ENCODE assay signal across 9 cellular contexts in the genomic region with DNA sequence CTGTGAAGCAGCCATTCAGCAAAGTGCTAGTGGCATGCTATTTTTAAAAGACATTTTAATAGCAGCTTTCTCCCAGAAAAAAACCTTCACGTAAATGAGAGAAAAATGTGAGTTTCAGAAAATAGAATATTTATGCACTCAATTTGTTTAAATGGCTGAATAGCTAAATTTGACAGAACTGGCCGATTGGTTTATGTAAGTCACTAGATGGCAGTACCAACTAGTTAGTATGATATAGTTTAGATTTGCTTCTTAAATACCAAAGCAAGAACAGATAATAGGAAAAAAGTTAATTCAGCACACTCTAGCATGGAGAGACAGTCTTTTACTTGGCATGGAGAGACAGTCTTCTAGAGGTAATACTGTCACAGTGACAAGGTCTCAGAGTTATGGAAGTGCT.
DNase-seq lines count a peak whose midpoint lies in the region; ATAC-seq and TF ChIP-seq lines count a peak whose summit lies in the region.
"Had no signal": no experiment of that assay in that cellular context is flagged by ENCODE, and none has a peak within 500 bp of the region (broad histone marks: within the 10 kb centered on the region; RNA-seq: fewer than 3 reads in every experiment).

No MANE protein-coding gene starts in this region.

- no peak overlapping the region for H2AFZ ChIP-seq in GM23338

- no peaks in the 10 kb centered on the region for H3K9me2 ChIP-seq in GM23338 (ENCODE audit: insufficient read depth)

- H3K79me2 ChIP-seq in GM23338 (replicated peaks; ENCODE audit: insufficient read depth) = no peaks in the 10 kb centered on the region

- DNase-seq in AG09319 (ENCODE audit: extremely low read depth, low read depth) (no peak), GM23338 (ENCODE audit: low spot score) (peak; percentile 31), RWPE1 (ENCODE audit: low spot score) (peak; percentile 16), fibroblast of villous mesenchyme (ENCODE audit: low read depth) (peak; percentile 22), HuH-7 (ENCODE audit: low spot score) (no peak), aorta (no peak)
- no peak for DNase-seq in activated CD4-positive, alpha-beta T cell treated with anti-CD3 and anti-CD28 coated beads, Interleukin-2, amount 50 U/mL, for 4 hours
- no peak for DNase-seq in activated CD4-positive, alpha-beta T cell treated with anti-CD3 and anti-CD28 coated beads, Interleukin-2, amount 10 ng/mL, durations not matched to agents 24 days and 14 days

- H3K4me3 ChIP-seq in GM23338 (no peak overlapping the region), fibroblast of villous mesenchyme (ENCODE audit: low read depth, low read length) (no peak overlapping the region), aorta (ENCODE audit: low read length in 2 of 2) (no peak overlapping the region)

- H3K9me3 Mint-ChIP-seq in GM23338 = peaks cover 3% of the 10 kb centered on the region; the same call in 2 of the 3 replicates
- no peaks in the 10 kb centered on the region for H3K9me3 Mint-ChIP-seq in activated CD4-positive, alpha-beta T cell treated with anti-CD3 and anti-CD28 coated beads, Interleukin-2, amount 10 ng/mL, durations not matched to agents 24 days and 14 days

- H3K4me1 Mint-ChIP-seq in GM23338 = peaks cover 2% of the 10 kb centered on the region; the same call in 1 of the 3 replicates
- H3K4me1 Mint-ChIP-seq in activated CD4-positive, alpha-beta T cell treated with anti-CD3 and anti-CD28 coated beads, Interleukin-2, amount 10 ng/mL, durations not matched to agents 24 days and 14 days = no peaks in the 10 kb centered on the region

- H3K4me1 ChIP-seq in GM23338 (ENCODE audit: insufficient read depth) (no peaks in the 10 kb centered on the region), aorta (ENCODE audit: control insufficient read depth in 1 of 2, insufficient read depth in 2 of 2, low read length in 2 of 2) (no peaks in the 10 kb centered on the region)

- no peak for ATAC-seq in GM23338
- no peak for ATAC-seq in aorta (ENCODE audit: low FRiP score)

- H4K20me1 ChIP-seq in GM23338 (replicated peaks; ENCODE audit: insufficient read depth) = no peaks in the 10 kb centered on the region

- intact Hi-C loops in activated CD4-positive, alpha-beta T cell treated with anti-CD3 and anti-CD28 coated beads, Interleukin-2, amount 10 ng/mL, durations not matched to agents 24 days and 14 days (cut with micrococcal nuclease) = loop anchor here (5.0 kb wide), 1 partner anchor 315 kb away; no protein-coding TSS in a partner anchor
- intact Hi-C loops in aorta (cut with DNase I) = no loop called here

- H3K36me3 ChIP-seq in GM23338 (ENCODE audit: insufficient read depth) (no peaks in the 10 kb centered on the region), aorta (ENCODE audit: control insufficient read depth in 1 of 2, insufficient read depth in 2 of 2, low read length in 1 of 2) (no peaks in the 10 kb centered on the region)

- WGBS in aorta, 2 donors = 15 to 17% methylated on average over 2 of the region's 2 CpGs

- peaks cover 3% of the 10 kb centered on the region for H3K9me3 ChIP-seq in aorta (ENCODE audit: control insufficient read depth, low read length)

- POLR2A ChIA-PET in RWPE1 (lab: Yijun Ruan, JAX; ENCODE audit: low non-redundant PET) = no interaction called here

- peaks cover 28% of the 10 kb centered on the region for H3K27me3 Mint-ChIP-seq in GM23338 (ENCODE audit: insufficient read depth, low read depth, poor library complexity)
- H3K27me3 Mint-ChIP-seq in activated CD4-positive, alpha-beta T cell treated with anti-CD3 and anti-CD28 coated beads, Interleukin-2, amount 10 ng/mL, durations not matched to agents 24 days and 14 days = peaks cover 17% of the 10 kb centered on the region

- no peak overlapping the region for H3K4me2 ChIP-seq in GM23338

- no peak overlapping the region for H3K4me3 Mint-ChIP-seq in GM23338
- H3K4me3 Mint-ChIP-seq in activated CD4-positive, alpha-beta T cell treated with anti-CD3 and anti-CD28 coated beads, Interleukin-2, amount 10 ng/mL, durations not matched to agents 24 days and 14 days = no peak overlapping the region
- H3K4me3 Mint-ChIP-seq: mesothelial cell of epicardium had no signal

- H3K27ac ChIP-seq in GM23338 (ENCODE audit: low read depth) (no peak overlapping the region), RWPE1 (no peak overlapping the region), aorta (ENCODE audit: low read depth in 1 of 2, low read length in 2 of 2) (no peak overlapping the region)

- peaks cover 24% of the 10 kb centered on the region; the same call in 1 of the 2 replicates for H3K27me3 ChIP-seq in GM23338 (ENCODE audit: insufficient read depth)
- no peaks in the 10 kb centered on the region for H3K27me3 ChIP-seq in aorta (ENCODE audit: control insufficient read depth in 1 of 2, insufficient read depth in 2 of 2, low read length in 1 of 2)

- CTCF ChIA-PET in RWPE1 (lab: Yijun Ruan, JAX) = interaction anchor here (0.6 kb wide), 2 partner anchors 282 to 508 kb away, joined by 3 to 4 read pairs; no protein-coding TSS in a partner anchor

- no peaks in the 10 kb centered on the region for H3F3A ChIP-seq in GM23338 (replicated peaks; ENCODE audit: low read depth)

- no peak overlapping the region for H3K27ac Mint-ChIP-seq in GM23338
- H3K27ac Mint-ChIP-seq in activated CD4-positive, alpha-beta T cell treated with anti-CD3 and anti-CD28 coated beads, Interleukin-2, amount 10 ng/mL, durations not matched to agents 24 days and 14 days = no peak overlapping the region
- H3K27ac Mint-ChIP-seq: mesothelial cell of epicardium had no signal

- TF ChIP-seq CTCF in AG09319 (IDR thresholded peaks at IDR 0.05; ENCODE audit: low read depth, low read length) (peak; percentile 36), GM23338 (conservative IDR thresholded peaks at IDR 0.05; ENCODE audit: low read depth in 2 of 2) (peak; percentile 47 to 52), RWPE1 (conservative IDR thresholded peaks at IDR 0.05; ENCODE audit: low read depth) (peak; percentile 41), fibroblast of villous mesenchyme (IDR thresholded peaks at IDR 0.05; ENCODE audit: insufficient read depth, low read depth, low read length) (peak; percentile 26)

- H3K36me3 Mint-ChIP-seq in GM23338 (ENCODE audit: low read depth) = no peaks in the 10 kb centered on the region
- H3K36me3 Mint-ChIP-seq in activated CD4-positive, alpha-beta T cell treated with anti-CD3 and anti-CD28 coated beads, Interleukin-2, amount 10 ng/mL, durations not matched to agents 24 days and 14 days (ENCODE audit: low read depth) = no peaks in the 10 kb centered on the region
- H3K36me3 Mint-ChIP-seq: mesothelial cell of epicardium had no signal

TF ChIP-seq in GM23338, 12 proteins besides CTCF, POLR2A, EP300 and RAD21 (continues in another document):
- no peak for TF ChIP-seq NANOG (IDR thresholded peaks at IDR 0.05; ENCODE audit: borderline replicate concordance)
- no peak for TF ChIP-seq JUNB (IDR thresholded peaks at IDR 0.05; ENCODE audit: unreplicated experiment)
- TF ChIP-seq EZH2 (IDR thresholded peaks at IDR 0.05; ENCODE audit: low read depth, unreplicated experiment) = no peak
- TF ChIP-seq STAT1 (IDR thresholded peaks at IDR 0.05; ENCODE audit: unreplicated experiment) = no peak

Comparison
In these comparisons a context has a peak if more than half of its experiments do, and no peak if none do; other contexts are left out.
1. DNase-seq: peak in GM23338 (single experiment), RWPE1 (single experiment) and fibroblast of villous mesenchyme (single experiment); none in AG09319 (single experiment), activated CD4-positive, alpha-beta T cell treated with anti-CD3 and anti-CD28 coated beads, Interleukin-2, amount 50 U/mL, for 4 hours (0 of 2), activated CD4-positive, alpha-beta T cell treated with anti-CD3 and anti-CD28 coated beads, Interleukin-2, amount 10 ng/mL, durations not matched to agents 24 days and 14 days (single experiment), HuH-7 (single experiment) and aorta (0 of 2).
2. Peak in every context shown above with its lines, with median percentiles within 50 percentile points of each other: CTCF ChIP-seq.